Comparison of ENCODE assay signal across 23 cellular contexts in genomic region chr10:88961266-88961665, GRCh38. TPM values are rescaled to one million over a fixed set of nuclear protein-coding genes. Genes with fewer than 3 reads are reported as not detected.
"Had no signal": no experiment of that assay in that cellular context is flagged by ENCODE, and none has a peak within 500 bp of the region (broad histone marks: within the 10 kb centered on the region; RNA-seq: fewer than 3 reads in every experiment).

No MANE protein-coding gene starts in this region.

- H3K27ac Mint-ChIP-seq: activated T-helper 1 cell treated with anti-CD3 and anti-CD28 coated beads, Interleukin-12 subunit alpha, Interleukin-12 subunit beta, Interleukin-2, Interleukin-4 antibody, amounts not matched to agents 30 ng/mL and 10 ng/mL and 1 ng/mL, durations not matched to agents 14 hours and 24 hours and 36 hours; endodermal cell; memory B cell; nephron progenitor cell; stimulated activated naive B cell treated with anti-CD40 and anti-IgM and Interleukin-4, amounts not matched to agents 10 μg/mL and 1 μg/mL and 100 μg/mL, for 72 hours; type B pancreatic cell had no signal

- DNase-seq: activated CD4-positive, alpha-beta T cell treated with anti-CD3 and anti-CD28 coated beads for 1 hour; activated CD4-positive, alpha-beta T cell treated with anti-CD3 and anti-CD28 coated beads, Interleukin-2, amount 50 U/mL, for 4 hours; anterior cingulate cortex; body of pancreas; cortex of kidney; endodermal cell; esophagus squamous epithelium; head of caudate nucleus; left cardiac atrium; nephron progenitor cell; occipital lobe; right lobe of liver; stimulated activated naive B cell treated with anti-CD40 and anti-IgM and Interleukin-4, amounts not matched to agents 10 μg/mL and 1 μg/mL and 100 μg/mL, for 72 hours had no signal

- H3K4me1 Mint-ChIP-seq: memory B cell; nephron progenitor cell; stimulated activated naive B cell treated with anti-CD40 and anti-IgM and Interleukin-4, amounts not matched to agents 10 μg/mL and 1 μg/mL and 100 μg/mL, for 72 hours had no signal

- H3K9me3 Mint-ChIP-seq: activated T-helper 1 cell treated with anti-CD3 and anti-CD28 coated beads, Interleukin-12 subunit alpha, Interleukin-12 subunit beta, Interleukin-2, Interleukin-4 antibody, amounts not matched to agents 30 ng/mL and 10 ng/mL and 1 ng/mL, durations not matched to agents 14 hours and 24 hours and 36 hours; endodermal cell; memory B cell; nephron progenitor cell; stimulated activated naive B cell treated with anti-CD40 and anti-IgM and Interleukin-4, amounts not matched to agents 10 μg/mL and 1 μg/mL and 100 μg/mL, for 72 hours; type B pancreatic cell had no signal

- H3K4me3 Mint-ChIP-seq: activated T-helper 1 cell treated with anti-CD3 and anti-CD28 coated beads, Interleukin-12 subunit alpha, Interleukin-12 subunit beta, Interleukin-2, Interleukin-4 antibody, amounts not matched to agents 30 ng/mL and 10 ng/mL and 1 ng/mL, durations not matched to agents 14 hours and 24 hours and 36 hours; endodermal cell; memory B cell; nephron progenitor cell; stimulated activated naive B cell treated with anti-CD40 and anti-IgM and Interleukin-4, amounts not matched to agents 10 μg/mL and 1 μg/mL and 100 μg/mL, for 72 hours; type B pancreatic cell had no signal

- H3K27me3 Mint-ChIP-seq: memory B cell; stimulated activated naive B cell treated with anti-CD40 and anti-IgM and Interleukin-4, amounts not matched to agents 10 μg/mL and 1 μg/mL and 100 μg/mL, for 72 hours; type B pancreatic cell had no signal

- FAIRE-seq: islet of Langerhans, TTC549 had no signal

- H3K4me3 ChIP-seq: body of pancreas, cardiac muscle cell, esophagus squamous epithelium, gastroesophageal sphincter, right lobe of liver, skin epidermis, thoracic aorta, vagina had no signal

- H3K36me3 Mint-ChIP-seq: type B pancreatic cell had no signal

- ATAC-seq: body of pancreas; gastroesophageal sphincter; left cardiac atrium; right lobe of liver; stimulated activated naive B cell treated with anti-CD40 and anti-IgM and Interleukin-4, amounts not matched to agents 10 μg/mL and 1 μg/mL and 100 μg/mL, for 72 hours had no signal

RNA-seq across cellular contexts. Expression of gene ACTA2, which starts 8.7 kb away (rescaled TPM):
- total RNA-seq: endodermal cell had no signal
